8 cellular contexts compared by ENCODE assay signal in genomic region chr17:81511550-81511799, GRCh38. TPM values are rescaled to one million over a fixed set of nuclear protein-coding genes. Genes with fewer than 3 reads are reported as not detected.
DNase-seq lines count a peak whose midpoint lies in the region; ATAC-seq, FAIRE-seq and TF ChIP-seq lines count a peak whose summit lies in the region.

No MANE protein-coding gene starts in this region.

- H3K9me3 ChIP-seq in astrocyte (ENCODE audit: insufficient read depth, low read depth, low read length) (no peaks in the 10 kb centered on the region), tibial nerve (no peaks in the 10 kb centered on the region)

- peak overlapping the region; percentile 88 for H3K9ac ChIP-seq in astrocyte (ENCODE audit: low read length)

- H3K9me3 Mint-ChIP-seq in activated T-cell treated with anti-CD3 and anti-CD28 coated beads, Interleukin-2, amount 50 U/mL, for 4 hours: no peaks in the 10 kb centered on the region
- no peaks in the 10 kb centered on the region for H3K9me3 Mint-ChIP-seq in astrocyte (ENCODE audit: unreplicated experiment)

- H3K27me3 Mint-ChIP-seq in activated T-cell treated with anti-CD3 and anti-CD28 coated beads, Interleukin-2, amount 50 U/mL, for 4 hours (ENCODE audit: low read depth): no peaks in the 10 kb centered on the region
- no peaks in the 10 kb centered on the region for H3K27me3 Mint-ChIP-seq in astrocyte (ENCODE audit: low read depth, unreplicated experiment)

- DNase-seq in activated T-cell treated with anti-CD3 and anti-CD28 coated beads, Interleukin-2, amount 50 U/mL, for 4 hours: no peak
- DNase-seq in activated T-cell treated with anti-CD3 and anti-CD28 coated beads for 4 hours (no peak), astrocyte (ENCODE audit: low read depth) (no peak), lower leg skin (ENCODE audit: low spot score in 2 of 2) (no peak), tibial nerve (ENCODE audit: low spot score in 2 of 2) (no peak), COR-L47 (lab: John Stamatoyannopoulos, UW) (no peak), epidermal melanocyte (ENCODE audit: insufficient read length, low spot score) (no peak)

- peaks cover 74% of the 10 kb centered on the region for H3K79me2 ChIP-seq in astrocyte (ENCODE audit: insufficient read depth, low read length)

- peak overlapping the region; percentile 90 for H3K27ac Mint-ChIP-seq in astrocyte (ENCODE audit: unreplicated experiment)

- peak overlapping the region; percentile 96 for H3K4me3 Mint-ChIP-seq in activated T-cell treated with anti-CD3 and anti-CD28 coated beads, Interleukin-2, amount 50 U/mL, for 4 hours
- peak overlapping the region; percentile 95 for H3K4me3 Mint-ChIP-seq in astrocyte (ENCODE audit: unreplicated experiment)

- H2AFZ ChIP-seq in astrocyte (ENCODE audit: low read depth, low read length): no peak overlapping the region

- peak overlapping the region; percentile 98 for H3K4me2 ChIP-seq in astrocyte (ENCODE audit: low read length)

- H3K4me3 ChIP-seq in astrocyte (ENCODE audit: insufficient read depth, low read depth, low read length) (peak overlapping the region; percentile 98), lower leg skin (ENCODE audit: low read depth, poor library complexity, severe bottlenecking) (peak overlapping the region; percentile 86), tibial nerve (peak overlapping the region; percentile 90 to 96 (median 95))

- H3K27me3 ChIP-seq in astrocyte (ENCODE audit: insufficient read depth, low read length): no peaks in the 10 kb centered on the region
- H3K27me3 ChIP-seq in tibial nerve: no peaks in the 10 kb centered on the region

- TF ChIP-seq CTCF in astrocyte (IDR thresholded peaks at IDR 0.05; ENCODE audit: insufficient read depth, low read depth, low read length): no peak
- TF ChIP-seq CTCF in lower leg skin (IDR thresholded peaks at IDR 0.05): no peak
- no peak for TF ChIP-seq CTCF in tibial nerve (IDR thresholded peaks at IDR 0.05)

- FAIRE-seq in astrocyte (lab: Jason Lieb, UNC): no peak

- H3K4me1 ChIP-seq in astrocyte (ENCODE audit: insufficient read depth, low read length) (peaks cover 18% of the 10 kb centered on the region), tibial nerve (peaks cover 0 to 37% (median 27%) of the 10 kb centered on the region in 4 donors)

- no peak for TF ChIP-seq EP300 in tibial nerve (IDR thresholded peaks at IDR 0.05)

- ATAC-seq in activated T-cell treated with anti-CD3 and anti-CD28 coated beads, Interleukin-2, amount 50 U/mL, for 4 hours: no peak
- ATAC-seq in GM18861 (IDR thresholded peaks at IDR 0.05; ENCODE audit: unreplicated experiment): no peak

- H3K36me3 ChIP-seq in astrocyte (ENCODE audit: insufficient read depth, low read length) (peaks cover 31% of the 10 kb centered on the region), tibial nerve (peaks cover 0 to 48% (median 17%) of the 10 kb centered on the region in 3 donors)

- intact Hi-C loops in lower leg skin (cut with DNase I; ENCODE audit: low total_unique reads): loop anchor here (5.0 kb wide), 1 partner anchor 114 kb away; the partner anchor contains the start of gene BAHCC1

- WGBS in lower leg skin, 2 donors: 0 to 2% methylated on average over 10 of the region's 10 CpGs
- WGBS in tibial nerve, 2 donors: 1% methylated on average over 10 of the region's 10 CpGs

- no peak for TF ChIP-seq POLR2A in lower leg skin (IDR thresholded peaks at IDR 0.05)
- TF ChIP-seq POLR2A in tibial nerve (IDR thresholded peaks at IDR 0.05): no peak

- H3K4me1 Mint-ChIP-seq in activated T-cell treated with anti-CD3 and anti-CD28 coated beads, Interleukin-2, amount 50 U/mL, for 4 hours (ENCODE audit: low read depth): peaks cover 33% of the 10 kb centered on the region
- peaks cover 6% of the 10 kb centered on the region for H3K4me1 Mint-ChIP-seq in astrocyte (ENCODE audit: low read depth, unreplicated experiment)

- H4K20me1 ChIP-seq in astrocyte (ENCODE audit: insufficient read depth, low read length): peaks cover 58% of the 10 kb centered on the region

- peaks cover 34% of the 10 kb centered on the region for H3K36me3 Mint-ChIP-seq in activated T-cell treated with anti-CD3 and anti-CD28 coated beads, Interleukin-2, amount 50 U/mL, for 4 hours (ENCODE audit: insufficient read depth)
- peaks cover 40% of the 10 kb centered on the region for H3K36me3 Mint-ChIP-seq in astrocyte (ENCODE audit: low read depth, unreplicated experiment)

- H3K27ac ChIP-seq in astrocyte (ENCODE audit: low read depth, low read length) (peak overlapping the region; percentile 50), tibial nerve (peak overlapping the region; percentile 91 to 100 (median 95))

RNA-seq across cellular contexts. Expression of gene ACTG1, which starts 1.1 kb away (rescaled TPM):
- 1,000 to 10,000 TPM; 3,953 to 4,676 (median 4,016) TPM for total RNA-seq in activated T-cell treated with anti-CD3 and anti-CD28 coated beads, Interleukin-2, amount 50 U/mL, for 4 hours
- total RNA-seq in astrocyte: 7,049 and 7,369 TPM in 2 replicates
- 1,000 to 10,000 TPM; 3,349 to 4,521 (median 4,085) TPM for total RNA-seq in lower leg skin
- total RNA-seq in tibial nerve: 1,000 to 10,000 TPM; 2,372 to 2,875 (median 2,670) TPM

RNA-seq across cellular contexts. Expression of gene FSCN2, which starts 16.7 kb away (rescaled TPM):
- total RNA-seq in activated T-cell treated with anti-CD3 and anti-CD28 coated beads, Interleukin-2, amount 50 U/mL, for 4 hours: under 1 TPM in 2 of 3 donors, not detected in 1; 0.33 to 0.58 TPM
- total RNA-seq in astrocyte: 5.6 and 8.0 TPM in 2 replicates
- total RNA-seq in lower leg skin: 1 to 10 TPM in 3 of 4 donors, under 1 TPM in 1; 0.46 to 2.7 (median 1.8) TPM
- 1 to 10 TPM in 3 of 4 donors, under 1 TPM in 1; 0.42 to 4.4 (median 3.7) TPM for total RNA-seq in tibial nerve

RNA-seq across cellular contexts. Expression of gene FAAP100, which starts 40.7 kb away (rescaled TPM):
- total RNA-seq in activated T-cell treated with anti-CD3 and anti-CD28 coated beads, Interleukin-2, amount 50 U/mL, for 4 hours: 10 to 100 TPM; 59.3 to 63.3 (median 61.6) TPM
- 35.8 and 38.9 TPM in 2 replicates for total RNA-seq in astrocyte
- total RNA-seq in lower leg skin: 10 to 100 TPM; 19.4 to 34.3 (median 28.4) TPM
- 10 to 100 TPM; 20.1 to 41.7 (median 26.7) TPM for total RNA-seq in tibial nerve
